ENCODE assay signal across 1 cellular context in the genomic region with DNA sequence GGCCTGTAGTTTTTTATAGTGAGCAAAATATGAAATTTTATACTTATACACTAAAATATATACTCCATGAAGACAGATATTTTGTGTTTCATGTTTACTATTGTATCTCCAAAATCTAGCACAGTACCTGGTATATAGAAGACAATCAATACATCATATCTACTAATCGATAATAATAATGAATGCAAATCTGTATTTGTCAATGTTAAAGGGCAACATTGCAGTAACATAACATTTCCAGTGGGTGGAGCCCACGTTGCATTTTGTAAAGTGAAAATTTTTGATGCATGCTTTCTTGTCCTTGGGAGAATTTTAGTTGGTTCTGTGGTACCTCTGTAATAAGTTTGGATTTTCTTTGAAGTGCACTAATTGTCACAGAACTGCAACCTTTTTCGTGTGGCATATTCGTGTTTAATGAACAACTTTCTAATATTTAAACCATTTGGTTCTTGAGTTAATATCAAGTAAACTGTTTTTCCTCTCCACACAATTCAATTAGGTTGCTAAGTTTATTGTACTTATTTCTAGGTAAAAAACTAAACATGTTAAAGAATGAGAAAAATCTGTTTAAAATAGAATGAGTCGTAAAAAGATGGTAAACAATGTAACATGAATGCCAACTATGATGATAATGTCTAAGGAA.
A peak's percentile ranks its signal among the peaks of the same experiment; 100 is the strongest.
TF ChIP-seq lines count a peak whose summit lies in the region.

No MANE protein-coding gene starts in this region.

TF ChIP-seq in GM12878, 131 proteins besides CTCF, POLR2A, EP300 and RAD21 (continued from another document):
- TF ChIP-seq, protein P1, sequence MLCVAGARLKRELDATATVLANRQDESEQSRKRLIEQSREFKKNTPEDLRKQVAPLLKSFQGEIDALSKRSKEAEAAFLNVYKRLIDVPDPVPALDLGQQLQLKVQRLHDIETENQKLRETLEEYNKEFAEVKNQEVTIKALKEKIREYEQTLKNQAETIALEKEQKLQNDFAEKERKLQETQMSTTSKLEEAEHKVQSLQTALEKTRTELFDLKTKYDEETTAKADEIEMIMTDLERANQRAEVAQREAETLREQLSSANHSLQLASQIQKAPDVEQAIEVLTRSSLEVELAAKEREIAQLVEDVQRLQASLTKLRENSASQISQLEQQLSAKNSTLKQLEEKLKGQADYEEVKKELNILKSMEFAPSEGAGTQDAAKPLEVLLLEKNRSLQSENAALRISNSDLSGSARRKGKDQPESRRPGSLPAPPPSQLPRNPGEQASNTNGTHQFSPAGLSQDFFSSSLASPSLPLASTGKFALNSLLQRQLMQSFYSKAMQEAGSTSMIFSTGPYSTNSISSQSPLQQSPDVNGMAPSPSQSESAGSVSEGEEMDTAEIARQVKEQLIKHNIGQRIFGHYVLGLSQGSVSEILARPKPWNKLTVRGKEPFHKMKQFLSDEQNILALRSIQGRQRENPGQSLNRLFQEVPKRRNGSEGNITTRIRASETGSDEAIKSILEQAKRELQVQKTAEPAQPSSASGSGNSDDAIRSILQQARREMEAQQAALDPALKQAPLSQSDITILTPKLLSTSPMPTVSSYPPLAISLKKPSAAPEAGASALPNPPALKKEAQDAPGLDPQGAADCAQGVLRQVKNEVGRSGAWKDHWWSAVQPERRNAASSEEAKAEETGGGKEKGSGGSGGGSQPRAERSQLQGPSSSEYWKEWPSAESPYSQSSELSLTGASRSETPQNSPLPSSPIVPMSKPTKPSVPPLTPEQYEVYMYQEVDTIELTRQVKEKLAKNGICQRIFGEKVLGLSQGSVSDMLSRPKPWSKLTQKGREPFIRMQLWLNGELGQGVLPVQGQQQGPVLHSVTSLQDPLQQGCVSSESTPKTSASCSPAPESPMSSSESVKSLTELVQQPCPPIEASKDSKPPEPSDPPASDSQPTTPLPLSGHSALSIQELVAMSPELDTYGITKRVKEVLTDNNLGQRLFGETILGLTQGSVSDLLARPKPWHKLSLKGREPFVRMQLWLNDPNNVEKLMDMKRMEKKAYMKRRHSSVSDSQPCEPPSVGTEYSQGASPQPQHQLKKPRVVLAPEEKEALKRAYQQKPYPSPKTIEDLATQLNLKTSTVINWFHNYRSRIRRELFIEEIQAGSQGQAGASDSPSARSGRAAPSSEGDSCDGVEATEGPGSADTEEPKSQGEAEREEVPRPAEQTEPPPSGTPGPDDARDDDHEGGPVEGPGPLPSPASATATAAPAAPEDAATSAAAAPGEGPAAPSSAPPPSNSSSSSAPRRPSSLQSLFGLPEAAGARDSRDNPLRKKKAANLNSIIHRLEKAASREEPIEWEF (IDR thresholded peaks at IDR 0.05; ENCODE audit: insufficient replicate concordance, low read depth, low read length) = peak; percentile 71
- TF ChIP-seq SMC3 (IDR thresholded peaks at IDR 0.05; ENCODE audit: borderline replicate concordance, low read length) = peak; percentile 64; the same call in 1 of the 2 replicates
